Comparison of ENCODE assay signal across 15 cellular contexts in genomic region chr5:135978212-135978631, GRCh38. TPM values are rescaled to one million over a fixed set of nuclear protein-coding genes. Genes with fewer than 3 reads are reported as not detected.
DNase-seq lines count a peak whose midpoint lies in the region; ATAC-seq and TF ChIP-seq lines count a peak whose summit lies in the region.
"Had no signal": no experiment of that assay in that cellular context is flagged by ENCODE, and none has a peak within 500 bp of the region (broad histone marks: within the 10 kb centered on the region; RNA-seq: fewer than 3 reads in every experiment).

No MANE protein-coding gene starts in this region.

- H3K9me3 Mint-ChIP-seq in CD8-positive, alpha-beta T cell, result no peaks in the 10 kb centered on the region

- no peak overlapping the region for H3K27ac Mint-ChIP-seq in CD8-positive, alpha-beta T cell
- H3K27ac Mint-ChIP-seq: CD4-positive, CD25-positive, alpha-beta regulatory T cell; IgD-negative memory B cell had no signal

- peaks cover 0 to 36% (median 11%) of the 10 kb centered on the region in 4 donors for H3K4me1 ChIP-seq in right lobe of liver
- no peaks in the 10 kb centered on the region for H3K4me1 ChIP-seq in CD8-positive, alpha-beta T cell (ENCODE audit: insufficient read depth, low read length)

- H3K27me3 Mint-ChIP-seq in CD8-positive, alpha-beta T cell (ENCODE audit: low read depth), result peaks cover 25% of the 10 kb centered on the region

- no peaks in the 10 kb centered on the region for H3K36me3 ChIP-seq in right lobe of liver
- no peaks in the 10 kb centered on the region for H3K36me3 ChIP-seq in CD8-positive, alpha-beta T cell (ENCODE audit: insufficient read depth, low read length)

- no peaks in the 10 kb centered on the region for H3K36me3 Mint-ChIP-seq in CD8-positive, alpha-beta T cell
- H3K36me3 Mint-ChIP-seq: CD4-positive, CD25-positive, alpha-beta regulatory T cell had no signal

- H3K4me3 ChIP-seq in choroid plexus epithelial cell (ENCODE audit: low read depth, low read length) (no peak overlapping the region), right lobe of liver (no peak overlapping the region)
- H3K4me3 ChIP-seq in CD8-positive, alpha-beta T cell (ENCODE audit: low read depth, low read length), result no peak overlapping the region

- peak; percentile 14 for DNase-seq in ELF-1 (ENCODE audit: low read depth, low spot score)
- DNase-seq in NCI-H524 treated with DMSO at 0.1 percent for 48 hours (lab: John Stamatoyannopoulos, UW), result peak; percentile 58
- DNase-seq in choroid plexus epithelial cell (ENCODE audit: low read depth), result peak; percentile 10
- DNase-seq in right lobe of liver, result no peak
- DNase-seq in DMS114 treated with DMSO at 0.1 percent for 48 hours (lab: John Stamatoyannopoulos, UW; ENCODE audit: unreplicated experiment), result no peak
- no peak for DNase-seq in NCI-H510A treated with DMSO at 0.1 percent for 48 hours (lab: John Stamatoyannopoulos, UW)
- DNase-seq in CD8-positive, alpha-beta T cell, result no peak
- DNase-seq in C1 segment of cervical spinal cord (lab: John Stamatoyannopoulos, UW), result no peak
- DNase-seq: AML-193; CD4-positive, CD25-positive, alpha-beta regulatory T cell; NCI-H1436; NCI-H2029 treated with DMSO at 0.1 percent for 48 hours; NCI-H69 had no signal

- no peaks in the 10 kb centered on the region for H3K9me3 ChIP-seq in right lobe of liver
- no peaks in the 10 kb centered on the region for H3K9me3 ChIP-seq in CD8-positive, alpha-beta T cell (ENCODE audit: low read length)

- H3K4me1 Mint-ChIP-seq in CD8-positive, alpha-beta T cell (ENCODE audit: low read depth), result no peaks in the 10 kb centered on the region
- H3K4me1 Mint-ChIP-seq: CD4-positive, CD25-positive, alpha-beta regulatory T cell; IgD-negative memory B cell had no signal

- peak overlapping the region; percentile 73 to 98 (median 83) for H3K27ac ChIP-seq in right lobe of liver
- no peak overlapping the region for H3K27ac ChIP-seq in CD8-positive, alpha-beta T cell (ENCODE audit: low read depth, low read length)

- WGBS in right lobe of liver (ENCODE audit: insufficient coverage, low coverage, low lambda C conversion rate, missing lambda C conversion rate), result 50% methylated on average over 3 of the region's 4 CpGs

- ATAC-seq in right lobe of liver, result peak in 3 of 4 donors; percentile 1 to 8 (median 6)
- ATAC-seq in CD8-positive, alpha-beta T cell, result no peak

- TF ChIP-seq CTCF in choroid plexus epithelial cell (conservative IDR thresholded peaks at IDR 0.05; ENCODE audit: low read depth, low read length) (no peak), right lobe of liver (IDR thresholded peaks at IDR 0.05) (no peak)
- TF ChIP-seq CTCF in CD8-positive, alpha-beta T cell (IDR thresholded peaks at IDR 0.05), result no peak

- TF ChIP-seq POLR2A in right lobe of liver (IDR thresholded peaks at IDR 0.05), result no peak

- H3K27me3 ChIP-seq in right lobe of liver, result no peaks in the 10 kb centered on the region
- H3K27me3 ChIP-seq in CD8-positive, alpha-beta T cell (ENCODE audit: insufficient read depth, low read length), result no peaks in the 10 kb centered on the region

- H3K4me3 Mint-ChIP-seq in CD8-positive, alpha-beta T cell, result no peak overlapping the region
- H3K4me3 Mint-ChIP-seq: CD4-positive, CD25-positive, alpha-beta regulatory T cell had no signal

- POLR2A ChIA-PET in CD8-positive, alpha-beta T cell (lab: Charles Lee), result no interaction called here

- intact Hi-C loops in right lobe of liver (cut with DNase I), result loop anchor here in 1 of 2 donors (10.0 kb wide), 1 partner anchor 77 kb away; no protein-coding TSS in a partner anchor
- intact Hi-C loops in CD8-positive, alpha-beta T cell (cut with DNase I, micrococcal nuclease), result no loop called here

- CTCF ChIA-PET in CD8-positive, alpha-beta T cell (lab: Charles Lee), result interaction anchor here (0.8 to 1.2 kb wide), 5 partner anchors 9 to 108 kb away, joined by 3 read pairs; no protein-coding TSS in a partner anchor

RNA-seq across cellular contexts. Expression of gene LECT2, which starts 23.4 kb away (rescaled TPM):
- total RNA-seq in right lobe of liver, result 10 to 100 TPM in 5 of 6 experiments, 1 to 10 TPM in 1; 6.0 to 66.7 (median 43.7) TPM
- total RNA-seq in CD8-positive, alpha-beta T cell, result not detected
- total RNA-seq: A673; CD4-positive, CD25-positive, alpha-beta regulatory T cell had no signal

RNA-seq across cellular contexts. Expression of gene TGFBI, which starts 50.6 kb away (rescaled TPM):
- total RNA-seq in right lobe of liver, result 100 to 1,000 TPM in 3 of 6 experiments, 10 to 100 TPM in 3; 30.7 to 143 (median 87.2) TPM
- total RNA-seq in CD8-positive, alpha-beta T cell, result 1 to 10 TPM; 1.8 TPM

Comparison
In these comparisons a context has a peak if more than half of its experiments do, and no peak if none do; other contexts are left out.
1. DNase-seq: peak in ELF-1 (single experiment), NCI-H524 treated with DMSO at 0.1 percent for 48 hours (single experiment) and choroid plexus epithelial cell (single experiment); none in right lobe of liver (0 of 3), DMS114 treated with DMSO at 0.1 percent for 48 hours (single experiment), NCI-H510A treated with DMSO at 0.1 percent for 48 hours (single experiment), CD8-positive, alpha-beta T cell (0 of 7) and C1 segment of cervical spinal cord (0 of 14).
2. RNA of gene LECT2, which starts 23.4 kb away (total RNA-seq): 6.0 to 66.7 TPM in right lobe of liver; not detected in CD8-positive, alpha-beta T cell; every median in the first group is over 4 times any median in the second.
3. RNA of gene TGFBI, which starts 50.6 kb away (total RNA-seq): 30.7 to 143 TPM in right lobe of liver; 1.8 TPM in CD8-positive, alpha-beta T cell; every median in the first group is over 10 times any median in the second.